14 cellular contexts compared by ENCODE assay signal in genomic region chr20:53852691-53853450, GRCh38.
DNase-seq lines count a peak whose midpoint lies in the region; ATAC-seq and TF ChIP-seq lines count a peak whose summit lies in the region.
"Had no signal": no experiment of that assay in that cellular context is flagged by ENCODE, and none has a peak within 500 bp of the region (broad histone marks: within the 10 kb centered on the region; RNA-seq: fewer than 3 reads in every experiment).

No MANE protein-coding gene starts in this region.

- ATAC-seq in Panc1 = no peak

- no peaks in the 10 kb centered on the region for H3K27me3 Mint-ChIP-seq in activated CD4-positive, alpha-beta T cell treated with anti-CD3 and anti-CD28 coated beads, Interleukin-2, amount 10 ng/mL, durations not matched to agents 7 days and 5 days
- peaks cover 8% of the 10 kb centered on the region for H3K27me3 Mint-ChIP-seq in nephron progenitor cell (ENCODE audit: low read depth, poor library complexity)
- H3K27me3 Mint-ChIP-seq: CD4-positive, CD25-positive, alpha-beta regulatory T cell had no signal

- H3K36me3 ChIP-seq in Panc1 (ENCODE audit: control insufficient read depth, insufficient read depth, low read length) = no peaks in the 10 kb centered on the region

- no peak overlapping the region for H3K4me3 ChIP-seq in Panc1 (ENCODE audit: low read depth in 2 of 2, low read length in 2 of 2)

- H3K4me1 ChIP-seq in Panc1 (ENCODE audit: control insufficient read depth, insufficient read depth, low read length) = peaks cover 21% of the 10 kb centered on the region

- H3K9me3 Mint-ChIP-seq in activated CD4-positive, alpha-beta T cell treated with anti-CD3 and anti-CD28 coated beads, Interleukin-2, amount 10 ng/mL, durations not matched to agents 7 days and 5 days = no peaks in the 10 kb centered on the region
- H3K9me3 Mint-ChIP-seq in nephron progenitor cell = peaks cover 10% of the 10 kb centered on the region

- H3K36me3 Mint-ChIP-seq in activated CD4-positive, alpha-beta T cell treated with anti-CD3 and anti-CD28 coated beads, Interleukin-2, amount 10 ng/mL, durations not matched to agents 7 days and 5 days (ENCODE audit: low read depth) = peaks cover 6% of the 10 kb centered on the region
- H3K36me3 Mint-ChIP-seq in nephron progenitor cell (ENCODE audit: low read depth) = no peaks in the 10 kb centered on the region
- H3K36me3 Mint-ChIP-seq: CD4-positive, CD25-positive, alpha-beta regulatory T cell had no signal

- H3K4me3 Mint-ChIP-seq in activated CD4-positive, alpha-beta T cell treated with anti-CD3 and anti-CD28 coated beads, Interleukin-2, amount 10 ng/mL, durations not matched to agents 7 days and 5 days = no peak overlapping the region
- H3K4me3 Mint-ChIP-seq in nephron progenitor cell = no peak overlapping the region
- H3K4me3 Mint-ChIP-seq: CD4-positive, CD25-positive, alpha-beta regulatory T cell had no signal

- no peak for DNase-seq in activated CD4-positive, alpha-beta T cell treated with anti-CD3 and anti-CD28 coated beads, Interleukin-2, amount 10 ng/mL, durations not matched to agents 7 days and 5 days
- no peak for DNase-seq in activated CD4-positive, alpha-beta T cell treated with anti-CD3 and anti-CD28 coated beads, Interleukin-2, amount 50 U/mL, for 1 hour
- DNase-seq in Panc1 (ENCODE audit: low read depth, low spot score) (no peak), nephron progenitor cell (no peak), T-helper 2 cell (no peak), substantia nigra (lab: John Stamatoyannopoulos, UW) (no peak)
- DNase-seq in activated CD8-positive, alpha-beta memory T cell treated with anti-CD3 and anti-CD28 coated beads, Interleukin-2, amount 50 U/mL, for 48 hours = no peak
- DNase-seq: AML-193; CD4-positive, CD25-positive, alpha-beta regulatory T cell; MM.1S; NCI-H1105; NCI-H1694 treated with DMSO at 0.1 percent for 48 hours; NCI-H510A had no signal

- peak overlapping the region; percentile 70 for H3K27ac Mint-ChIP-seq in activated CD4-positive, alpha-beta T cell treated with anti-CD3 and anti-CD28 coated beads, Interleukin-2, amount 10 ng/mL, durations not matched to agents 7 days and 5 days
- H3K27ac Mint-ChIP-seq in nephron progenitor cell = peak overlapping the region; percentile 78

- H3K27ac ChIP-seq in Panc1 (ENCODE audit: low read length) = peak overlapping the region; percentile 83
- H3K27ac ChIP-seq in substantia nigra (ENCODE audit: low read depth, low read length, poor library complexity, severe bottlenecking) = no peak overlapping the region

- no peaks in the 10 kb centered on the region for H3K9me3 ChIP-seq in Panc1 (ENCODE audit: control insufficient read depth, insufficient read depth, low read depth, low read length)

- POLR2A ChIA-PET in activated CD4-positive, alpha-beta T cell treated with anti-CD3 and anti-CD28 coated beads, Interleukin-2, amount 10 ng/mL, durations not matched to agents 7 days and 5 days (lab: Charles Lee) = no interaction called here
- POLR2A ChIA-PET in Panc1 (lab: Charles Lee) = no interaction called here

- in situ Hi-C loops in Panc1 (cut with HindIII; ENCODE audit: low pct_unique_long_range_greater_than_20kb, low sequenced_read_pairs) = no loop called here

- CTCF ChIA-PET in activated CD4-positive, alpha-beta T cell treated with anti-CD3 and anti-CD28 coated beads, Interleukin-2, amount 10 ng/mL, durations not matched to agents 7 days and 5 days (lab: Charles Lee) = interaction anchor here (1.0 to 1.3 kb wide), 2 partner anchors 10 to 20 kb away, joined by 4 to 5 read pairs; no protein-coding TSS in a partner anchor
- CTCF ChIA-PET in Panc1 (lab: Charles Lee) = no interaction called here

- no peaks in the 10 kb centered on the region for H3K27me3 ChIP-seq in Panc1 (ENCODE audit: control insufficient read depth, insufficient read depth, low read length)

- no TSS peak for BruUV-seq in Panc1 (replicated peaks; lab: Mats Ljungman, UMichigan)

- TF ChIP-seq CTCF in Panc1 (IDR thresholded peaks at IDR 0.05) (no peak), nephron progenitor cell (IDR thresholded peaks at IDR 0.05) (no peak), subcutaneous adipose tissue (IDR thresholded peaks at IDR 0.05; ENCODE audit: low read depth) (peak; percentile 100)

- intact Hi-C loops in Panc1 (cut with micrococcal nuclease; ENCODE audit: unreplicated experiment) = no loop called here

- H3K4me1 Mint-ChIP-seq in activated CD4-positive, alpha-beta T cell treated with anti-CD3 and anti-CD28 coated beads, Interleukin-2, amount 10 ng/mL, durations not matched to agents 7 days and 5 days = peaks cover 41% of the 10 kb centered on the region
- H3K4me1 Mint-ChIP-seq in nephron progenitor cell = peaks cover 19% of the 10 kb centered on the region
